In the genomic region with DNA sequence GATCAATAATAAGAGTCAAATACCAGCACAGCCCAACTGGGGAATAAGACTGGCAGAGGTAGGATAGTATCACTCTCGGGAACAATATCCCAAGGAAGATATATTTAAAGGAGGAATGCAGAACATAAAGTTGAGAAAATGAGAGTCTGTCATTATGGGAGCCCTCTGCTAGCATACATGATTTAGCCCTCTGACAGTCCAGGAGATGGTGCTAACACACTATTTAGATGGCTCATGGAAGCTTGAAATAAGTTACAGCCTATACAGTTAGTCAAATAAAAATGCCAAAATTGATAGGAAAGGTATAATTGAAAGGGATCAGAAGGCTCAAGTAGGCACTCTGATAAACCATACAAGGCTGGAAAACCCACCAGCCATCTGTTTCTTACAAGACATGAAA, we compare ENCODE assay signal across 14 cellular contexts.
DNase-seq lines count a peak whose midpoint lies in the region; FAIRE-seq and TF ChIP-seq lines count a peak whose summit lies in the region.
"Had no signal": no experiment of that assay in that cellular context is flagged by ENCODE, and none has a peak within 500 bp of the region (broad histone marks: within the 10 kb centered on the region; RNA-seq: fewer than 3 reads in every experiment).

No MANE protein-coding gene starts in this region.

- TF ChIP-seq CTCF in KMS-11 (conservative IDR thresholded peaks at IDR 0.05; ENCODE audit: low read depth, low read length) = peak; percentile 51
- peak; percentile 10 for TF ChIP-seq CTCF in kidney (IDR thresholded peaks at IDR 0.05; ENCODE audit: borderline replicate concordance, extremely low read depth, insufficient read depth)
- no peak for TF ChIP-seq CTCF in prostate gland (IDR thresholded peaks at IDR 0.05)
- TF ChIP-seq CTCF in esophagus muscularis mucosa (IDR thresholded peaks at IDR 0.05) = no peak
- peak in 1 of 6 experiments; percentile 34 for TF ChIP-seq CTCF in esophagus squamous epithelium (IDR thresholded peaks at IDR 0.05)

- H3K9me3 ChIP-seq in kidney (ENCODE audit: control insufficient read depth in 1 of 2, low read length in 2 of 2) = no peaks in the 10 kb centered on the region
- H3K9me3 ChIP-seq in prostate gland = no peaks in the 10 kb centered on the region
- H3K9me3 ChIP-seq in esophagus muscularis mucosa = peaks cover 0 to 7% (median 0%) of the 10 kb centered on the region in 4 donors
- H3K9me3 ChIP-seq in esophagus squamous epithelium = no peaks in the 10 kb centered on the region
- H3K9me3 ChIP-seq: psoas muscle had no signal

- peaks cover 38% of the 10 kb centered on the region for H3K4me1 ChIP-seq in KMS-11 (ENCODE audit: low read depth, poor library complexity, severe bottlenecking)
- H3K4me1 ChIP-seq in kidney (ENCODE audit: control insufficient read depth in 1 of 2, insufficient read depth in 1 of 2, low read depth in 1 of 2, low read length in 2 of 2) = no peaks in the 10 kb centered on the region
- H3K4me1 ChIP-seq in prostate gland (replicated peaks) = no peaks in the 10 kb centered on the region
- H3K4me1 ChIP-seq in esophagus muscularis mucosa = no peaks in the 10 kb centered on the region
- H3K4me1 ChIP-seq in esophagus squamous epithelium = no peaks in the 10 kb centered on the region
- H3K4me1 ChIP-seq: psoas muscle had no signal

- no peaks in the 10 kb centered on the region for H3K79me2 ChIP-seq in KMS-11 (ENCODE audit: insufficient read depth, low read depth)

- H3K27me3 ChIP-seq in KMS-11 (ENCODE audit: insufficient read depth, low read depth) = no peaks in the 10 kb centered on the region
- no peaks in the 10 kb centered on the region for H3K27me3 ChIP-seq in prostate gland (replicated peaks; ENCODE audit: insufficient read depth)
- H3K27me3 ChIP-seq in esophagus muscularis mucosa = no peaks in the 10 kb centered on the region
- H3K27me3 ChIP-seq in esophagus squamous epithelium = no peaks in the 10 kb centered on the region

- H3K4me3 ChIP-seq in KMS-11 (IDR thresholded peaks at IDR 0.05; ENCODE audit: insufficient read depth, low read depth, low read length) (no peak overlapping the region), kidney (ENCODE audit: low read length in 2 of 2) (no peak overlapping the region), prostate gland (no peak overlapping the region), esophagus muscularis mucosa (no peak overlapping the region), esophagus squamous epithelium (no peak overlapping the region)
- H3K4me3 ChIP-seq: psoas muscle had no signal

- DNase-seq in AG20443 (ENCODE audit: low spot score) = peak; percentile 57
- DNase-seq in astrocyte of the hippocampus (ENCODE audit: low read depth, low spot score) = peak; percentile 31
- no peak for DNase-seq in kidney
- no peak for DNase-seq in prostate gland (ENCODE audit: low spot score)
- no peak for DNase-seq in esophagus muscularis mucosa (ENCODE audit: extremely low spot score)
- DNase-seq in midbrain (lab: John Stamatoyannopoulos, UW) = no peak
- DNase-seq in esophagus squamous epithelium (lab: John Stamatoyannopoulos, UW) = no peak
- DNase-seq: activated CD4-positive, alpha-beta memory T cell treated with anti-CD3 and anti-CD28 coated beads for 36 hours; activated naive CD8-positive, alpha-beta T cell treated with anti-CD3 and anti-CD28 coated beads for 36 hours; psoas muscle had no signal

- peak overlapping the region; percentile 77 for H3K4me2 ChIP-seq in KMS-11

- H3K36me3 ChIP-seq in KMS-11 (ENCODE audit: insufficient read depth) = no peaks in the 10 kb centered on the region
- H3K36me3 ChIP-seq in kidney (ENCODE audit: control insufficient read depth in 1 of 2, insufficient read depth in 2 of 2, low read length in 2 of 2) = no peaks in the 10 kb centered on the region
- no peaks in the 10 kb centered on the region for H3K36me3 ChIP-seq in prostate gland
- no peaks in the 10 kb centered on the region for H3K36me3 ChIP-seq in esophagus muscularis mucosa
- no peaks in the 10 kb centered on the region for H3K36me3 ChIP-seq in esophagus squamous epithelium

- no peak overlapping the region for H3K9ac ChIP-seq in KMS-11
- H3K9ac ChIP-seq in kidney (ENCODE audit: low read length in 2 of 2) = no peak overlapping the region

- intact Hi-C loops in kidney (cut with DNase I) = no loop called here
- intact Hi-C loops in prostate gland (cut with DNase I) = no loop called here
- intact Hi-C loops in esophagus muscularis mucosa (cut with DNase I) = no loop called here
- intact Hi-C loops in esophagus squamous epithelium (cut with DNase I) = no loop called here

- 84% methylated on average over 1 of the region's 1 CpG for WGBS in prostate gland
- 82% methylated on average over 1 of the region's 1 CpG for WGBS in esophagus muscularis mucosa
- WGBS in esophagus squamous epithelium, 2 donors = 55 to 100% methylated on average over 1 of the region's 1 CpG

- TF ChIP-seq EP300 in esophagus muscularis mucosa (IDR thresholded peaks at IDR 0.05) = no peak

- peak overlapping the region; percentile 59; the same call in 1 of the 2 replicates for H3K27ac ChIP-seq in KMS-11
- no peak overlapping the region for H3K27ac ChIP-seq in kidney (ENCODE audit: low read depth in 2 of 2, low read length in 2 of 2)
- no peak overlapping the region for H3K27ac ChIP-seq in prostate gland
- no peak overlapping the region for H3K27ac ChIP-seq in esophagus muscularis mucosa (replicated peaks in 1 of 4)
- no peak overlapping the region for H3K27ac ChIP-seq in esophagus squamous epithelium
- H3K27ac ChIP-seq: psoas muscle had no signal

- 0 out of 2 replicates have a peak overlapping the region, but pooled peaks have one; percentile 15 for H2AFZ ChIP-seq in KMS-11 (ENCODE audit: low read depth)

- no peaks in the 10 kb centered on the region for H4K20me1 ChIP-seq in KMS-11 (ENCODE audit: insufficient read depth)

- no peak for FAIRE-seq in kidney (lab: Jason Lieb, UNC)
- FAIRE-seq: endometrium, HepG2, urothelium cell line had no signal

- no peak for TF ChIP-seq POLR2A in prostate gland (IDR thresholded peaks at IDR 0.05)
- no peak for TF ChIP-seq POLR2A in esophagus muscularis mucosa (IDR thresholded peaks at IDR 0.05; ENCODE audit: low read depth)
- TF ChIP-seq POLR2A in esophagus squamous epithelium (IDR thresholded peaks at IDR 0.05) = no peak

Comparison
In these comparisons a context has a peak if more than half of its experiments do, and no peak if none do; other contexts are left out.
1. DNase-seq: peak in AG20443 (single experiment) and astrocyte of the hippocampus (single experiment); none in kidney (single experiment), prostate gland (single experiment), esophagus muscularis mucosa (single experiment), midbrain (single experiment) and esophagus squamous epithelium (single experiment).
2. CTCF ChIP-seq: peak in KMS-11 (single experiment) and kidney (single experiment); none in prostate gland (0 of 4) and esophagus muscularis mucosa (0 of 3).